ENCODE assay signal across 8 cellular contexts in the genomic region with DNA sequence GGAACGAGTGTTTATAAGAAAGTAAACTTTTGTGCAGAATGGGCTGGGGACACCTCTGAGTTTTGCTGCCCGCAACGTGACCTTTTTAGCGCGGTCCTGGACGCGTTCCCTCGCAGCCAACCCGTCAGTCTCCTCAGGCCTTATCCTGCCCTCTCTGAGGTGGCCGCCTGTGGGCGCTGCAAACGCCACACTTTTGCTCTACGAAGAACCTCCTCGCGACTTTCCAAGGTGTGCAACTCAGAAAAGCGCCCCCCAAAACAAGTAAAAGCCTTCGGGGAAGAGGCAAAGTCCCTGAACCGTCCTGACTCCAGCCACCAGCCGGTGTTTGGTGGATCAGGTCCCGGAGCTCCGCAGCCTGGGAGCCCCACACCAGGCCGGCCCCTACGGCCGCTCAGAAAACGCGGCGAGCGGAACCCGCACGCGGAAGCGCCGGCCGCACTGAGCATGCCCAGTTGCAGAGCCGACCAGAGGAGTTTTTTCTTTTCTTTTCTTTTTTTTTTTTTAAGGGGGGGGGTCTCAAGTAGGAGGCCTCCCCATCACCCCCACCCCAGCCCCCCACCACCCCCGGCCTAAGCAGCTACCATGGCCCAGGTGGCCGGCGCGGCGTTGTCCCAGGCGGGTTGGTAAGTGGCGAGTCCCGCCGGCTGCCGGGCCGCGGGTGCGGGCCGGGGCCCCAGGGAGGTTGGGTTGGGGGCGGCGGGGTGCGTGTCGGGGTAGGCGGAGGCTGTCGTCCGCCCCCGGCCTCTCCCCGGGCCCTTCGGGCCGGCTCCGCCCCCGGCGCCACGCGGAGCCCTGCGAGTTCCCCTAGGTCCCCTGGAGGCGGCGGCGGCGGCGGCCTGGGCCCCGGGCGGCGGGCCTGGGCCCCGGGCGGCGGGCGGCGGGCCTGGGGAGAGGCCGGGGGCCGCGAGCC.
A peak's percentile ranks its signal among the peaks of the same experiment; 100 is the strongest.
DNase-seq lines count a peak whose midpoint lies in the region; ATAC-seq lines count a peak whose summit lies in the region.

Gene TDRD3, plus strand, starts transcription at position 438 of the 910 bp plus-strand sequence. Its CDS starts 145 bp downstream, at position 583.

- peak; percentile 97 for DNase-seq in COLO668 (lab: John Stamatoyannopoulos, UW; ENCODE audit: unreplicated experiment)
- peak; percentile 75 for DNase-seq in HK-2 (ENCODE audit: unreplicated experiment)
- DNase-seq in NK-92 (lab: John Stamatoyannopoulos, UW; ENCODE audit: unreplicated experiment) = peak; percentile 13
- peak; percentile 92 for DNase-seq in activated CD8-positive, alpha-beta memory T cell treated with anti-CD3 and anti-CD28 coated beads for 24 hours
- peak; percentile 69 for DNase-seq in effector CD8-positive, alpha-beta T cell (lab: John Stamatoyannopoulos, UW)
- DNase-seq in medulla oblongata (ENCODE audit: extremely low spot score) = peak; percentile 93
- peak; percentile 56 for DNase-seq in stimulated activated CD8-positive, alpha-beta memory T cell treated with anti-CD3 and anti-CD28 coated beads, Interleukin-12 subunit alpha, Interleukin-12 subunit beta, amount 100 ng/mL, for 1 hour (ENCODE audit: low read depth)

- peak; percentile 63 for ATAC-seq in GM19455 (IDR thresholded peaks at IDR 0.05; ENCODE audit: unreplicated experiment)

Comparison
In these comparisons a context has a peak if more than half of its experiments do, and no peak if none do; other contexts are left out.
1. Peak in every context shown above with its lines: DNase-seq and ATAC-seq.
2. DNase-seq: peak in every context shown above with its lines; median percentile 97 in COLO668; 93 in medulla oblongata; 92 in activated CD8-positive, alpha-beta memory T cell treated with anti-CD3 and anti-CD28 coated beads for 24 hours; 75 in HK-2; 69 in effector CD8-positive, alpha-beta T cell; 56 in stimulated activated CD8-positive, alpha-beta memory T cell treated with anti-CD3 and anti-CD28 coated beads, Interleukin-12 subunit alpha, Interleukin-12 subunit beta, amount 100 ng/mL, for 1 hour; 13 in NK-92.